14 cellular contexts compared by ENCODE assay signal in the genomic region with DNA sequence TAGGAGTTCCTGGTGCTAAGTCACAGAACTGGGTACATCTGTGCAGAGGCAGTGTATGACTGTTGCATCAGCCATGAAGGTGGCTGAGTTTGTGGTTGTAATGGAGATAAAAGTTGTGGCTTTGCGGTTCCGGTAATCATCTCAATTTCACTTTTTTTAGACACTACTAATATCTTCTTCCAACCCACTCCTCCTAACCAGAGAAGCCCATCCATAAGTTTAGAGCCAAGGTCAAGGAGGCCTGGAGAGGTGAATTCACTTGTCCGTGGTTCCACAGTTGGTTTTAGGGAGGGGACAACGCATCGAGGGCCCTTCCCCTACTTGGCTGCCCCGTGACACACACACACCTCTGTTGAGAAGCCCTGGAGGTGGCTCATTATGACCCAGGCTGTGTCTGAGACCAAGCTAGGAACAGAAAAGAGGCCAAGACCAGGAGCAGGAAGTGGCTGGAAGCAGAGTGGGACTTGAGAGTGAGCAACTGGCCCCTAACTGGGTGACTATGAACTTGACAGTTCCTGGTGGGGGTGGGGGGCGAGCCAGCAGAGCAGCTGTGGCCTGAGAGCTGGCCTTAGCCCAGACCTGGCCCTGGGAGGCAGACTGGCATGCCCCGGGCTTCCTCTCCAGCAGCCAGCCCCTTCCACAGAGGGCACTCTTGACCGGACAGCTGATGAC.
DNase-seq lines count a peak whose midpoint lies in the region; ATAC-seq and TF ChIP-seq lines count a peak whose summit lies in the region.
"Had no signal": no experiment of that assay in that cellular context is flagged by ENCODE, and none has a peak within 500 bp of the region (broad histone marks: within the 10 kb centered on the region; RNA-seq: fewer than 3 reads in every experiment).

No MANE protein-coding gene starts in this region.

- H3K27me3 ChIP-seq in BLaER1 treated with 17β-estradiol and CSF1 and Interleukin-3, amounts not matched to agents 10 nM and 100 nM = no peaks in the 10 kb centered on the region

- H3K4me2 ChIP-seq in BLaER1 treated with 17β-estradiol and CSF1 and Interleukin-3, amounts not matched to agents 10 nM and 100 nM = peak overlapping the region; percentile 34 to 94 (median 81)

- peaks cover 18 to 72% (median 51%) of the 10 kb centered on the region in 10 experiments for H3K4me1 ChIP-seq in BLaER1 treated with 17β-estradiol and CSF1 and Interleukin-3, amounts not matched to agents 10 nM and 100 nM

- ATAC-seq in HG02885 (IDR thresholded peaks at IDR 0.05; ENCODE audit: poor library complexity, unreplicated experiment) (peak; percentile 63), HG02678 (IDR thresholded peaks at IDR 0.05; ENCODE audit: unreplicated experiment) (no peak), HG02852 (IDR thresholded peaks at IDR 0.05; ENCODE audit: unreplicated experiment) (no peak)

- peak overlapping the region in 1 of 10 experiments; percentile 2; a peak in 1 of 20 replicates for H3K4me3 ChIP-seq in BLaER1 treated with 17β-estradiol and CSF1 and Interleukin-3, amounts not matched to agents 10 nM and 100 nM
- H3K4me3 ChIP-seq in fibroblast of villous mesenchyme (ENCODE audit: low read depth, low read length) = no peak overlapping the region
- H3K4me3 ChIP-seq: SK-N-MC had no signal

- DNase-seq in RPMI8226 = peak; percentile 28
- DNase-seq in fibroblast of villous mesenchyme (ENCODE audit: low read depth) = peak; percentile 69
- no peak for DNase-seq in hypothalamus (lab: John Stamatoyannopoulos, UW)
- no peak for DNase-seq in activated effector memory CD4-positive, alpha-beta T cell treated with anti-CD3 and anti-CD28 coated beads, Interleukin-2, amount 50 U/mL, for 16 hours
- DNase-seq: activated B cell treated with CpG ODN at 0.5 μM for 24 hours; effector CD8-positive, alpha-beta T cell; Kasumi-1; left colon; NCI-H510A had no signal

- H3K36me3 ChIP-seq in BLaER1 treated with 17β-estradiol and CSF1 and Interleukin-3, amounts not matched to agents 10 nM and 100 nM = no peaks in the 10 kb centered on the region

- H3K9ac ChIP-seq in BLaER1 treated with 17β-estradiol and CSF1 and Interleukin-3, amounts not matched to agents 10 nM and 100 nM = peak overlapping the region in 1 of 11 experiments; percentile 47; a peak in 1 of 22 replicates

- peak overlapping the region in 4 of 11 experiments; percentile 16 to 46 (median 30); a peak in 4 of 22 replicates for H3K27ac ChIP-seq in BLaER1 treated with 17β-estradiol and CSF1 and Interleukin-3, amounts not matched to agents 10 nM and 100 nM
- H3K27ac ChIP-seq: SK-N-MC had no signal

- H3K9me3 ChIP-seq in BLaER1 treated with 17β-estradiol and CSF1 and Interleukin-3, amounts not matched to agents 10 nM and 100 nM (replicated peaks in 1 of 11) = no peaks in the 10 kb centered on the region

- H4K20me1 ChIP-seq in BLaER1 treated with 17β-estradiol and CSF1 and Interleukin-3, amounts not matched to agents 10 nM and 100 nM = peaks cover 0 to 6% (median 0%) of the 10 kb centered on the region in 11 experiments; a peak in 1 of 22 replicates

- TF ChIP-seq CTCF in fibroblast of villous mesenchyme (IDR thresholded peaks at IDR 0.05; ENCODE audit: insufficient read depth, low read depth, low read length) = no peak

Comparison
In these comparisons a context has a peak if more than half of its experiments do, and no peak if none do; other contexts are left out.
1. DNase-seq: peak in RPMI8226 (single experiment) and fibroblast of villous mesenchyme (single experiment); none in hypothalamus (0 of 51) and activated effector memory CD4-positive, alpha-beta T cell treated with anti-CD3 and anti-CD28 coated beads, Interleukin-2, amount 50 U/mL, for 16 hours (single experiment).